Comparison of ENCODE assay signal across 8 cellular contexts in the genomic region with DNA sequence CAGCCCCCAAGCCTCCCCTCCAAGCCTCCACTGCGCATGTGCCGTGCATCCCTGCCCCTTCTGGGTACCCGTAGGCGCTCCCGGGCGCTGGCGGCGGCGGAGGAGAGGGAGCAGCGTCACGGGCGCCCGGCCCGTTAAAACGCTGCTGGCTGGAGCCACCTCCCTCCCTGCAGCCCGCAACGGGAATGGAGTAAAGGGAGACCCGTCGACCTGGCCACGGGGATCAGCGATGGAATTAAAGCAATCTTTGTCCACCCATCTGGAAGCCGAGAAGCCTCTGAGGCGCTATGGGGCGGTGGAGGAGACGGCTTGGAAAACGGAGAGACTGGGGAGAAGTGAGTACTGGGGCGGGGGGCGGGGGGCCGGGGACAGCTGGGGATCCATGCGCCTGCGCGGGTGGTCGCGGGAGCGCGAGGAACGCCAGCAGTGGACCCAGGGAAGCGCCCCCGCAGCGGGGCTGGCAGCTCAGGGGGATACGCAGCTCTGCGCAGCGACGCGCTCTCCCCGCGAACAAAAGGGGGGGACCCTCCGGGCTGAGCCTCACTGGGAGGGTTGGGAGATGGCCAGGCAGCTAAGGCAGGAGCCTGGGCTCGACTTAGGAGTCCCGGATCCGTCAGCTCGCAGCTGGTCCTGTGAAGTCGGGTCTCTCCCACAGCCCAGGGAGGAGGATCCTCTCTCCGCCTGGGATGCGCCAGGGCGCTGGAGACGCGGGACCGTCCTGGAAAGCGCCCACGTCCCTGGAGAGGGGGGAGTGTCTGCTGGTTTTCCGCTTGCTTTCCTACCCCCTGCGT. TPM values are rescaled to one million over a fixed set of nuclear protein-coding genes. Genes with fewer than 3 reads are reported as not detected.
A peak's percentile ranks its signal among the peaks of the same experiment; 100 is the strongest.
DNase-seq lines count a peak whose midpoint lies in the region; ATAC-seq and TF ChIP-seq lines count a peak whose summit lies in the region.

A gene (plus strand): TSS at position 164 of the 791 bp plus-strand sequence. CDS start 66 bp downstream, at position 230.

- intact Hi-C loops in CD4-positive, alpha-beta T cell (cut with DNase I, micrococcal nuclease), result no loop called here
- intact Hi-C loops in right lobe of liver (cut with DNase I), result no loop called here

- H3K4me3 ChIP-seq in ectodermal cell (ENCODE audit: insufficient read depth, low read depth, low read length), result peak within 1 kb of the TSS; percentile 81
- peak within 1 kb of the TSS; percentile 67 to 91 (median 83) for H3K4me3 ChIP-seq in right lobe of liver

- no peak within 1 kb of the TSS for H3K27ac Mint-ChIP-seq in CD4-positive, alpha-beta T cell

- no peaks in the 10 kb centered on the region for H3K4me1 ChIP-seq in ectodermal cell (ENCODE audit: control insufficient read depth, insufficient read depth, low read length)
- H3K4me1 ChIP-seq in right lobe of liver, result peaks cover 0 to 23% (median 9%) of the 10 kb centered on the region in 4 donors

- H3K36me3 Mint-ChIP-seq in CD4-positive, alpha-beta T cell (ENCODE audit: low read depth), result no peaks in the 10 kb centered on the region

- no peak for TF ChIP-seq POLR2A in right lobe of liver (IDR thresholded peaks at IDR 0.05)

- H3K9me3 ChIP-seq in CD4-positive, alpha-beta T cell (ENCODE audit: control insufficient read depth, low read length), result no peaks in the 10 kb centered on the region
- H3K9me3 ChIP-seq in ectodermal cell (ENCODE audit: control insufficient read depth, low read length) (no peaks in the 10 kb centered on the region), right lobe of liver (no peaks in the 10 kb centered on the region)

- WGBS in ectodermal cell, 2 experiments, result 0% methylated on average over 63 of the region's 63 CpGs
- 0% methylated on average over 31 of the region's 63 CpGs for WGBS in right lobe of liver (ENCODE audit: insufficient coverage, low coverage, low lambda C conversion rate, missing lambda C conversion rate)

- CTCF ChIA-PET in CD4-positive, alpha-beta T cell (lab: Charles Lee), result no interaction called here

- no peaks in the 10 kb centered on the region for H3K9me3 Mint-ChIP-seq in CD4-positive, alpha-beta T cell

- H3K27me3 Mint-ChIP-seq in CD4-positive, alpha-beta T cell, result peaks cover 34% of the 10 kb centered on the region

- TF ChIP-seq CTCF in CD4-positive, alpha-beta T cell (IDR thresholded peaks at IDR 0.05), result no peak
- TF ChIP-seq CTCF in right lobe of liver (IDR thresholded peaks at IDR 0.05), result no peak

- no peaks in the 10 kb centered on the region for H3K36me3 ChIP-seq in ectodermal cell (ENCODE audit: control insufficient read depth, insufficient read depth, low read length)
- H3K36me3 ChIP-seq in right lobe of liver, result no peaks in the 10 kb centered on the region

- H3K27me3 ChIP-seq in CD4-positive, alpha-beta T cell (ENCODE audit: control insufficient read depth, insufficient read depth, low read length), result peaks cover 10% of the 10 kb centered on the region
- H3K27me3 ChIP-seq in ectodermal cell (ENCODE audit: control insufficient read depth, insufficient read depth, low read length, poor library complexity, severe bottlenecking), result peaks cover 10% of the 10 kb centered on the region
- H3K27me3 ChIP-seq in right lobe of liver, result no peaks in the 10 kb centered on the region

- POLR2A ChIA-PET in CD4-positive, alpha-beta T cell (lab: Charles Lee), result no interaction called here

- peak within 1 kb of the TSS; percentile 70 for H3K4me3 Mint-ChIP-seq in CD4-positive, alpha-beta T cell

- H3K27ac ChIP-seq in CD4-positive, alpha-beta T cell (ENCODE audit: low read depth, low read length), result no peak within 1 kb of the TSS
- H3K27ac ChIP-seq in ectodermal cell (ENCODE audit: insufficient read depth, low read depth, low read length, poor library complexity, severe bottlenecking) (no peak within 1 kb of the TSS), right lobe of liver (peak within 1 kb of the TSS; percentile 28 to 79 (median 73))

- peaks cover 10% of the 10 kb centered on the region for H3K4me1 Mint-ChIP-seq in CD4-positive, alpha-beta T cell (ENCODE audit: low read depth)

- peak; percentile 37 for ATAC-seq in CD4-positive, alpha-beta T cell (ENCODE audit: poor library complexity)
- peak; percentile 75 to 84 (median 80) for ATAC-seq in right lobe of liver
- no peak for ATAC-seq in GM18520 (IDR thresholded peaks at IDR 0.05; ENCODE audit: unreplicated experiment)

- peak in 9 of 10 experiments; percentile 3 to 50 (median 20) for DNase-seq in CD4-positive, alpha-beta T cell
- DNase-seq in NCI-H1417 (lab: John Stamatoyannopoulos, UW) (peak; percentile 22 to 92 (median 88)), right lobe of liver (peak; percentile 68 to 78 (median 71)), cortex of kidney (lab: John Stamatoyannopoulos, UW) (no peak)
- peak; percentile 37 to 55 (median 52) for DNase-seq in activated CD8-positive, alpha-beta memory T cell treated with anti-CD3 and anti-CD28 coated beads for 48 hours (ENCODE audit: low read depth in 2 of 3, low spot score in 2 of 3)
- DNase-seq in stimulated activated CD4-positive, alpha-beta T cell treated with anti-CD3 and anti-CD28 coated beads, Interleukin-2, amount 100 ng/mL, for 24 hours, result peak; percentile 71 to 80

RNA-seq across cellular contexts. Expression of the gene that starts here (rescaled TPM):
- total RNA-seq in CD4-positive, alpha-beta T cell, result under 1 TPM; 0.85 to 0.98 TPM
- polyA plus RNA-seq in ectodermal cell (2013, experiment 1 of 4), result 43.1 TPM
- polyA plus RNA-seq in ectodermal cell (2013, experiment 2 of 4), result 40.1 TPM
- polyA plus RNA-seq in ectodermal cell (2013, experiment 3 of 4), result 42.0 TPM
- 40.8 TPM for polyA plus RNA-seq in ectodermal cell (2013, experiment 4 of 4)
- 10 to 100 TPM in 4 of 6 experiments, 1 to 10 TPM in 2; 7.0 to 24.0 (median 10.5) TPM for total RNA-seq in right lobe of liver

Comparison
In these comparisons a context has a peak if more than half of its experiments do, and no peak if none do; other contexts are left out.
1. RNA of the gene that starts here (total RNA-seq): 7.0 to 24.0 TPM in right lobe of liver; 0.85 to 0.98 TPM in CD4-positive, alpha-beta T cell; every median in the first group is over 4 times any median in the second.
2. Peak in DNase-seq and ATAC-seq in CD4-positive, alpha-beta T cell; RNA of the gene not detected or under 1 TPM.
3. H3K27ac ChIP-seq: peak in right lobe of liver (3 of 3); none in CD4-positive, alpha-beta T cell (single experiment) and ectodermal cell (single experiment).